In genomic region chr4:173169428-173170209, GRCh38 we compare ENCODE assay signal across 8 cellular contexts. TPM values are rescaled to one million over a fixed set of nuclear protein-coding genes. Genes with fewer than 3 reads are reported as not detected.
DNase-seq lines count a peak whose midpoint lies in the region; ATAC-seq and TF ChIP-seq lines count a peak whose summit lies in the region.

No MANE protein-coding gene starts in this region.

- peak overlapping the region; percentile 78 for H3K9ac ChIP-seq in neural progenitor cell

- H2AFZ ChIP-seq in neural progenitor cell (replicated peaks), result peak overlapping the region; percentile 67

- no peaks in the 10 kb centered on the region for H3K36me3 ChIP-seq in neural progenitor cell

- TF ChIP-seq CTCF in RWPE1 (conservative IDR thresholded peaks at IDR 0.05; ENCODE audit: low read depth) (no peak), foreskin keratinocyte (conservative IDR thresholded peaks at IDR 0.05) (no peak), neural progenitor cell (IDR thresholded peaks at IDR 0.05) (no peak)

- peaks cover 64% of the 10 kb centered on the region for H3K79me2 ChIP-seq in neural progenitor cell (ENCODE audit: low read depth)

- H3K4me1 Mint-ChIP-seq in neural progenitor cell, result peaks cover 29% of the 10 kb centered on the region

- H3K27ac ChIP-seq in RWPE1 (peak overlapping the region; percentile 96), foreskin keratinocyte (peak overlapping the region; percentile 47), neural progenitor cell (peak overlapping the region; percentile 96), temporal lobe (ENCODE audit: low read depth, low read length) (peak overlapping the region; percentile 53)

- H3K9me3 ChIP-seq in neural progenitor cell (ENCODE audit: low read depth), result no peaks in the 10 kb centered on the region

- POLR2A ChIA-PET in RWPE1 (lab: Yijun Ruan, JAX; ENCODE audit: low non-redundant PET), result no interaction called here

- peaks cover 4% of the 10 kb centered on the region for H3K36me3 Mint-ChIP-seq in neural progenitor cell

- peaks cover 31% of the 10 kb centered on the region for H3F3A ChIP-seq in neural progenitor cell (ENCODE audit: low read depth)

- ATAC-seq in GM19397 (IDR thresholded peaks at IDR 0.05; ENCODE audit: unreplicated experiment) (peak; percentile 61), HG03520 (IDR thresholded peaks at IDR 0.05; ENCODE audit: unreplicated experiment) (peak; percentile 60), foreskin keratinocyte (peak; percentile 70)

- peak overlapping the region; percentile 92 for H3K4me3 Mint-ChIP-seq in neural progenitor cell

- H3K4me3 ChIP-seq in neural progenitor cell, result peak overlapping the region; percentile 98

- H3K27ac Mint-ChIP-seq in neural progenitor cell, result no peak overlapping the region

- peaks cover 48% of the 10 kb centered on the region for H4K20me1 ChIP-seq in neural progenitor cell (ENCODE audit: low read depth)

- no peaks in the 10 kb centered on the region for H3K27me3 ChIP-seq in foreskin keratinocyte
- no peaks in the 10 kb centered on the region for H3K27me3 ChIP-seq in neural progenitor cell

- CTCF ChIA-PET in RWPE1 (lab: Yijun Ruan, JAX), result interaction anchor here (0.9 to 1.4 kb wide), 4 partner anchors 88 to 145 kb away, joined by 3 to 9 read pairs (median 4); no protein-coding TSS in a partner anchor

- H3K4me1 ChIP-seq in foreskin keratinocyte (peaks cover 4% of the 10 kb centered on the region), neural progenitor cell (peaks cover 45% of the 10 kb centered on the region)

- DNase-seq in COR-L47 (lab: John Stamatoyannopoulos, UW) (peak; percentile 57), RWPE1 (ENCODE audit: low spot score) (peak; percentile 60), foreskin keratinocyte (peak in 1 of 2 donors; percentile 40), neural progenitor cell (ENCODE audit: low spot score) (peak; percentile 87)
- peak; percentile 45 for DNase-seq in activated effector memory CD4-positive, alpha-beta T cell treated with Interleukin-2 at 50 U/mL for 16 hours

- H3K9me3 Mint-ChIP-seq in neural progenitor cell, result no peaks in the 10 kb centered on the region

- H3K4me2 ChIP-seq in neural progenitor cell, result peak overlapping the region; percentile 89

- H3K27me3 Mint-ChIP-seq in neural progenitor cell (ENCODE audit: insufficient read depth, low read depth), result peaks cover 4% of the 10 kb centered on the region

RNA-seq across cellular contexts. Expression of gene GALNT7, which starts 1.0 kb away (rescaled TPM):
- total RNA-seq in foreskin keratinocyte (19.9 and 21.0 TPM in 2 replicates), neural progenitor cell (ENCODE audit: low replicate concordance) (44.6 and 62.3 TPM in 2 replicates), temporal lobe (17.9 TPM)
- polyA plus RNA-seq in foreskin keratinocyte, result 4.7 and 6.4 TPM in 2 replicates
